Comparison of ENCODE assay signal across 15 cellular contexts in the genomic region with DNA sequence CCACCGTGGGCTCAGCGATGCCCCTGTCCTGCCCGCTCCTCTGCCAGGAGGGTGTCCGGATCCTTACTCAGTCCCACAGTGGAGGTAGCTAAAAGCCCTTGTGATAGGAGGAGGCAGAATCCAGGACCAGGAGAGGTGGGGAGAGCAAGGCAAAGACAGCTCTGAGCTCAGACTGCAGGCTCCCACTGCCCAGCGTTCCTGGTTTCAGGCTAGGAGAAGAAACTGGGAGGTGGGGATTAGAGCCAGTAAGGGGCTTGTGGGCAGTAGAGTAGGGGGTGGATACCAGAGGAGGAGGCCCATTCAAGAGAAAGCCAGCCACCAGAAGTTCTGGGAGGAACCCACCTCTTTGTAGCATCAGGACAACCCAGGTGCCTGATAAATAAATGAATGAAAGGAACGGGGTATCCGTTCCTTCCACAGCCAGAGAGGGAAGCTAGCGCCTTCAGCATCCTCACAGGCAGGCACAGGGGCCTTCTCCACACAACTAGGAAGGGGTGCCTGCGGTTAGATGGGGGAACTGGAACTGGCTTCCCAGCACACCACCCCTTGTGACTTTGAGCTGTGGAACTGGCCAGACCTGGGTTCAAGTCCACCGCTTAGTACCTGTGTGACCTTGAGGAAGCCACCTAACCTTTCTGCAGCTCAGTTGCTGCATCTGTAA. TPM values are rescaled to one million over a fixed set of nuclear protein-coding genes. Genes with fewer than 3 reads are reported as not detected.
DNase-seq lines count a peak whose midpoint lies in the region; ATAC-seq lines count a peak whose summit lies in the region.
"Had no signal": no experiment of that assay in that cellular context is flagged by ENCODE, and none has a peak within 500 bp of the region (broad histone marks: within the 10 kb centered on the region; RNA-seq: fewer than 3 reads in every experiment).

No MANE protein-coding gene starts in this region.

- H3K9ac ChIP-seq in mesenchymal stem cell (ENCODE audit: low read length) = no peak overlapping the region
- H3K9ac ChIP-seq: SK-N-SH had no signal

- H3K27me3 ChIP-seq in mesenchymal stem cell (ENCODE audit: control insufficient read depth in 1 of 2, insufficient read depth in 1 of 2, low read length in 2 of 2) = peaks cover 12 to 27% of the 10 kb centered on the region in 2 experiments
- H3K27me3 ChIP-seq in thymus (ENCODE audit: control insufficient read depth, insufficient read depth) = no peaks in the 10 kb centered on the region

- POLR2A ChIA-PET in activated CD4-positive, alpha-beta memory T cell treated with anti-CD3 and anti-CD28 coated beads for 36 hours (lab: Charles Lee) = interaction anchor here (0.9 to 5.6 kb wide), 10 partner anchors 13 to 172 kb away, joined by 3 to 87 read pairs (median 16); no protein-coding TSS in a partner anchor

- DNase-seq in activated T-cell treated with anti-CD3 and anti-CD28 coated beads, Interleukin-2, amount 50 U/mL, for 4 hours = no peak
- no peak for DNase-seq in activated T-cell treated with anti-CD3 and anti-CD28 coated beads for 4 hours
- peak; percentile 70 for DNase-seq in activated CD4-positive, alpha-beta memory T cell treated with anti-CD3 and anti-CD28 coated beads for 36 hours
- no peak for DNase-seq in mesenchymal stem cell
- no peak for DNase-seq in H4 (ENCODE audit: low spot score)
- DNase-seq: ACHN, heart left ventricle, NCI-H1048, NCI-H82, SK-N-SH, tibial artery had no signal

- H3K9me3 ChIP-seq in mesenchymal stem cell (ENCODE audit: control insufficient read depth, low read length) (no peaks in the 10 kb centered on the region), thymus (ENCODE audit: control insufficient read depth) (no peaks in the 10 kb centered on the region)
- H3K9me3 ChIP-seq: heart left ventricle, SK-N-SH, tibial artery had no signal

- peaks cover 68% of the 10 kb centered on the region for H3K4me1 Mint-ChIP-seq in activated T-cell treated with anti-CD3 and anti-CD28 coated beads, Interleukin-2, amount 50 U/mL, for 4 hours (ENCODE audit: low read depth)
- peaks cover 60% of the 10 kb centered on the region for H3K4me1 Mint-ChIP-seq in activated CD4-positive, alpha-beta memory T cell treated with anti-CD3 and anti-CD28 coated beads for 36 hours (ENCODE audit: low read depth)

- H3K4me1 ChIP-seq in mesenchymal stem cell (ENCODE audit: control insufficient read depth, insufficient read depth, low read depth, low read length) = peaks cover 12% of the 10 kb centered on the region
- peaks cover 74% of the 10 kb centered on the region for H3K4me1 ChIP-seq in thymus (ENCODE audit: control insufficient read depth, insufficient read depth, low read length)

- H3K23ac ChIP-seq in mesenchymal stem cell (ENCODE audit: low read length in 2 of 2) = no peak overlapping the region

- CTCF ChIA-PET in activated CD4-positive, alpha-beta memory T cell treated with anti-CD3 and anti-CD28 coated beads for 36 hours (lab: Charles Lee) = interaction anchor here (0.5 to 8.5 kb wide), 10 partner anchors 12 to 234 kb away, joined by 3 to 75 read pairs (median 6); no protein-coding TSS in a partner anchor

- H3K27ac Mint-ChIP-seq in activated CD4-positive, alpha-beta memory T cell treated with anti-CD3 and anti-CD28 coated beads for 36 hours = peak overlapping the region; percentile 96
- H3K27ac Mint-ChIP-seq: brain had no signal

- H2AK5ac ChIP-seq in mesenchymal stem cell (ENCODE audit: low read length, severe bottlenecking) = no peak overlapping the region

- no peak overlapping the region for H3K4me3 ChIP-seq in mesenchymal stem cell (ENCODE audit: insufficient read depth in 1 of 2, low read depth in 1 of 2, low read length in 2 of 2)
- H3K4me3 ChIP-seq in thymus (ENCODE audit: low read length) = peak overlapping the region; percentile 61
- H3K4me3 ChIP-seq: tibial artery had no signal

- H3K27ac ChIP-seq in mesenchymal stem cell (ENCODE audit: low read length, poor library complexity, severe bottlenecking) = no peak overlapping the region
- H3K27ac ChIP-seq in thymus (ENCODE audit: low read depth) = peak overlapping the region; percentile 69
- H3K27ac ChIP-seq: tibial artery had no signal

- H4K91ac ChIP-seq in mesenchymal stem cell (ENCODE audit: low read length) = peak overlapping the region; percentile 29

- H3K14ac ChIP-seq in mesenchymal stem cell (ENCODE audit: low read length in 2 of 2) = no peak overlapping the region

- H2BK5ac ChIP-seq in mesenchymal stem cell (ENCODE audit: low read depth, low read length, poor library complexity, severe bottlenecking) = no peak overlapping the region

- no peak overlapping the region for H2BK15ac ChIP-seq in mesenchymal stem cell (ENCODE audit: low read depth, poor library complexity, severe bottlenecking)

- no peak for ATAC-seq in activated T-cell treated with anti-CD3 and anti-CD28 coated beads, Interleukin-2, amount 50 U/mL, for 4 hours
- ATAC-seq in HG02981 (IDR thresholded peaks at IDR 0.05; ENCODE audit: unreplicated experiment) = no peak
- no peak for ATAC-seq in GM21825 (IDR thresholded peaks at IDR 0.05; ENCODE audit: unreplicated experiment)
- ATAC-seq: heart left ventricle had no signal

- no peak overlapping the region for H3K4me2 ChIP-seq in mesenchymal stem cell (ENCODE audit: low read length, poor library complexity, severe bottlenecking)
- H3K4me2 ChIP-seq: SK-N-SH had no signal

- peak overlapping the region; percentile 99 for H3K4me3 Mint-ChIP-seq in activated T-cell treated with anti-CD3 and anti-CD28 coated beads, Interleukin-2, amount 50 U/mL, for 4 hours
- peak overlapping the region; percentile 100 for H3K4me3 Mint-ChIP-seq in activated CD4-positive, alpha-beta memory T cell treated with anti-CD3 and anti-CD28 coated beads for 36 hours
- H3K4me3 Mint-ChIP-seq: brain had no signal

- no peak overlapping the region for H2AFZ ChIP-seq in mesenchymal stem cell (ENCODE audit: low read depth, low read length)

- peaks cover 47% of the 10 kb centered on the region for H3K36me3 Mint-ChIP-seq in activated T-cell treated with anti-CD3 and anti-CD28 coated beads, Interleukin-2, amount 50 U/mL, for 4 hours (ENCODE audit: insufficient read depth)
- H3K36me3 Mint-ChIP-seq in activated CD4-positive, alpha-beta memory T cell treated with anti-CD3 and anti-CD28 coated beads for 36 hours = peaks cover 57% of the 10 kb centered on the region
- H3K36me3 Mint-ChIP-seq: brain had no signal

- no peaks in the 10 kb centered on the region for H3K27me3 Mint-ChIP-seq in activated T-cell treated with anti-CD3 and anti-CD28 coated beads, Interleukin-2, amount 50 U/mL, for 4 hours (ENCODE audit: low read depth)
- no peaks in the 10 kb centered on the region for H3K27me3 Mint-ChIP-seq in activated CD4-positive, alpha-beta memory T cell treated with anti-CD3 and anti-CD28 coated beads for 36 hours

- H3K18ac ChIP-seq in mesenchymal stem cell (ENCODE audit: low read depth in 1 of 2, low read length in 2 of 2) = no peak overlapping the region

- H3K79me1 ChIP-seq in mesenchymal stem cell (replicated peaks; ENCODE audit: low read length, poor library complexity, severe bottlenecking) = no peaks in the 10 kb centered on the region

- no peak overlapping the region for H2BK120ac ChIP-seq in mesenchymal stem cell (ENCODE audit: low read depth, low read length)

- H2BK12ac ChIP-seq in mesenchymal stem cell (ENCODE audit: low read length in 2 of 2) = no peak overlapping the region

- no peaks in the 10 kb centered on the region for H3K9me3 Mint-ChIP-seq in activated T-cell treated with anti-CD3 and anti-CD28 coated beads, Interleukin-2, amount 50 U/mL, for 4 hours
- no peaks in the 10 kb centered on the region for H3K9me3 Mint-ChIP-seq in activated CD4-positive, alpha-beta memory T cell treated with anti-CD3 and anti-CD28 coated beads for 36 hours

- intact Hi-C loops in activated CD4-positive, alpha-beta memory T cell treated with anti-CD3 and anti-CD28 coated beads for 36 hours (cut with micrococcal nuclease) = loop anchor here (2.0 kb wide), 1 partner anchor 29 kb away; no protein-coding TSS in a partner anchor

- WGBS in mesenchymal stem cell = 96% methylated on average over 10 of the region's 10 CpGs
- 84% methylated on average over 10 of the region's 10 CpGs for WGBS in thymus

- no peak overlapping the region for H3K4ac ChIP-seq in mesenchymal stem cell (ENCODE audit: low read depth in 1 of 2, low read length in 2 of 2)

- H3K36me3 ChIP-seq in mesenchymal stem cell (ENCODE audit: control insufficient read depth in 1 of 2, insufficient read depth in 2 of 2, low read depth in 1 of 2, low read length in 2 of 2) (no peaks in the 10 kb centered on the region), thymus (ENCODE audit: control insufficient read depth, insufficient read depth) (no peaks in the 10 kb centered on the region)
- H3K36me3 ChIP-seq: heart left ventricle, tibial artery had no signal

- H4K8ac ChIP-seq in mesenchymal stem cell (ENCODE audit: low read length) = no peak overlapping the region

RNA-seq across cellular contexts. Expression of a gene that starts 2.3 kb away (rescaled TPM):
- 10 to 100 TPM; 90.7 to 94.9 (median 91.4) TPM for total RNA-seq in activated T-cell treated with anti-CD3 and anti-CD28 coated beads, Interleukin-2, amount 50 U/mL, for 4 hours
- total RNA-seq in activated CD4-positive, alpha-beta memory T cell treated with anti-CD3 and anti-CD28 coated beads for 36 hours = 10 to 100 TPM; 55.0 to 55.9 TPM
- polyA plus RNA-seq in mesenchymal stem cell (2013, experiment 1 of 2) = 1.6 TPM
- polyA plus RNA-seq in mesenchymal stem cell (2013, experiment 2 of 2) = 1.6 TPM
- 12.8 TPM for polyA plus RNA-seq in thymus
- total RNA-seq in H4 (2014; rRNA removed; shearing (Covaris generic)) = 1.0 and 2.2 TPM in 2 replicates

Comparison
In these comparisons a context has a peak if more than half of its experiments do, and no peak if none do; other contexts are left out.
1. RNA of a gene that starts 2.3 kb away (total RNA-seq): 90.7 to 94.9 TPM in activated T-cell treated with anti-CD3 and anti-CD28 coated beads, Interleukin-2, amount 50 U/mL, for 4 hours and 55.0 to 55.9 TPM in activated CD4-positive, alpha-beta memory T cell treated with anti-CD3 and anti-CD28 coated beads for 36 hours; 1.0 to 2.2 TPM in H4; every median in the first group is over 10 times any median in the second.